ENCODE assay signal across 1 cellular context in genomic region chr14:56809262-56810215, GRCh38.
TF ChIP-seq lines count a peak whose summit lies in the region.

No MANE protein-coding gene starts in this region.

TF ChIP-seq in HepG2, 621 proteins besides CTCF, POLR2A, EP300 and RAD21:
- TF ChIP-seq BHLHE40 (IDR thresholded peaks at IDR 0.05; ENCODE audit: low read length) (no peak), KAT2B (IDR thresholded peaks at IDR 0.05; ENCODE audit: borderline replicate concordance, low read depth, low read length) (no peak), HMG20A (CRISPR knock-in tag; IDR thresholded peaks at IDR 0.05; ENCODE audit: borderline replicate concordance) (no peak), UBTF (CRISPR knock-in tag; IDR thresholded peaks at IDR 0.05) (no peak), HOXA7 (CRISPR knock-in tag; IDR thresholded peaks at IDR 0.05) (no peak), HNF4A (CRISPR knock-in tag; IDR thresholded peaks at IDR 0.05) (no peak), HNRNPL (IDR thresholded peaks at IDR 0.05; ENCODE audit: low read depth, low read length) (no peak), ATAD3A (CRISPR knock-in tag; IDR thresholded peaks at IDR 0.05) (no peak), SRSF1 (optimal IDR thresholded peaks at IDR 0.05; ENCODE audit: low read depth, low read length) (no peak), ZNF784 (CRISPR knock-in tag; IDR thresholded peaks at IDR 0.05; ENCODE audit: borderline replicate concordance) (no peak), MTF2 (CRISPR knock-in tag; IDR thresholded peaks at IDR 0.05; ENCODE audit: borderline replicate concordance) (no peak), ZNF253 (CRISPR knock-in tag; IDR thresholded peaks at IDR 0.05; ENCODE audit: borderline replicate concordance) (no peak), ZBTB46 (CRISPR knock-in tag; IDR thresholded peaks at IDR 0.05; ENCODE audit: borderline replicate concordance) (no peak), FOXM1 (CRISPR knock-in tag; IDR thresholded peaks at IDR 0.05) (no peak), HBP1 (CRISPR knock-in tag; IDR thresholded peaks at IDR 0.05; ENCODE audit: low read depth) (no peak), ZGPAT (CRISPR knock-in tag; IDR thresholded peaks at IDR 0.05) (no peak), HOXD1 (CRISPR knock-in tag; IDR thresholded peaks at IDR 0.05) (no peak), ZNF841 (CRISPR knock-in tag; IDR thresholded peaks at IDR 0.05; ENCODE audit: borderline replicate concordance) (no peak)
